1 cellular context compared by ENCODE assay signal in genomic region chr10:119028900-119029612, GRCh38.
TF ChIP-seq lines count a peak whose summit lies in the region.

No MANE protein-coding gene starts in this region.

TF ChIP-seq in HepG2, 621 proteins besides CTCF, POLR2A, EP300 and RAD21 (continued from another document and continues in another):
- TF ChIP-seq, protein P1, sequence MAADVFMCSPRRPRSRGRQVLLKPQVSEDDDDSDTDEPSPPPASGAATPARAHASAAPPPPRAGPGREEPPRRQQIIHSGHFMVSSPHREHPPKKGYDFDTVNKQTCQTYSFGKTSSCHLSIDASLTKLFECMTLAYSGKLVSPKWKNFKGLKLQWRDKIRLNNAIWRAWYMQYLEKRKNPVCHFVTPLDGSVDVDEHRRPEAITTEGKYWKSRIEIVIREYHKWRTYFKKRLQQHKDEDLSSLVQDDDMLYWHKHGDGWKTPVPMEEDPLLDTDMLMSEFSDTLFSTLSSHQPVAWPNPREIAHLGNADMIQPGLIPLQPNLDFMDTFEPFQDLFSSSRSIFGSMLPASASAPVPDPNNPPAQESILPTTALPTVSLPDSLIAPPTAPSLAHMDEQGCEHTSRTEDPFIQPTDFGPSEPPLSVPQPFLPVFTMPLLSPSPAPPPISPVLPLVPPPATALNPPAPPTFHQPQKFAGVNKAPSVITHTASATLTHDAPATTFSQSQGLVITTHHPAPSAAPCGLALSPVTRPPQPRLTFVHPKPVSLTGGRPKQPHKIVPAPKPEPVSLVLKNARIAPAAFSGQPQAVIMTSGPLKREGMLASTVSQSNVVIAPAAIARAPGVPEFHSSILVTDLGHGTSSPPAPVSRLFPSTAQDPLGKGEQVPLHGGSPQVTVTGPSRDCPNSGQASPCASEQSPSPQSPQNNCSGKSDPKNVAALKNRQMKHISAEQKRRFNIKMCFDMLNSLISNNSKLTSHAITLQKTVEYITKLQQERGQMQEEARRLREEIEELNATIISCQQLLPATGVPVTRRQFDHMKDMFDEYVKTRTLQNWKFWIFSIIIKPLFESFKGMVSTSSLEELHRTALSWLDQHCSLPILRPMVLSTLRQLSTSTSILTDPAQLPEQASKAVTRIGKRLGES (CRISPR knock-in tag; IDR thresholded peaks at IDR 0.05; ENCODE audit: borderline replicate concordance), result no peak
- TF ChIP-seq, protein P2, sequence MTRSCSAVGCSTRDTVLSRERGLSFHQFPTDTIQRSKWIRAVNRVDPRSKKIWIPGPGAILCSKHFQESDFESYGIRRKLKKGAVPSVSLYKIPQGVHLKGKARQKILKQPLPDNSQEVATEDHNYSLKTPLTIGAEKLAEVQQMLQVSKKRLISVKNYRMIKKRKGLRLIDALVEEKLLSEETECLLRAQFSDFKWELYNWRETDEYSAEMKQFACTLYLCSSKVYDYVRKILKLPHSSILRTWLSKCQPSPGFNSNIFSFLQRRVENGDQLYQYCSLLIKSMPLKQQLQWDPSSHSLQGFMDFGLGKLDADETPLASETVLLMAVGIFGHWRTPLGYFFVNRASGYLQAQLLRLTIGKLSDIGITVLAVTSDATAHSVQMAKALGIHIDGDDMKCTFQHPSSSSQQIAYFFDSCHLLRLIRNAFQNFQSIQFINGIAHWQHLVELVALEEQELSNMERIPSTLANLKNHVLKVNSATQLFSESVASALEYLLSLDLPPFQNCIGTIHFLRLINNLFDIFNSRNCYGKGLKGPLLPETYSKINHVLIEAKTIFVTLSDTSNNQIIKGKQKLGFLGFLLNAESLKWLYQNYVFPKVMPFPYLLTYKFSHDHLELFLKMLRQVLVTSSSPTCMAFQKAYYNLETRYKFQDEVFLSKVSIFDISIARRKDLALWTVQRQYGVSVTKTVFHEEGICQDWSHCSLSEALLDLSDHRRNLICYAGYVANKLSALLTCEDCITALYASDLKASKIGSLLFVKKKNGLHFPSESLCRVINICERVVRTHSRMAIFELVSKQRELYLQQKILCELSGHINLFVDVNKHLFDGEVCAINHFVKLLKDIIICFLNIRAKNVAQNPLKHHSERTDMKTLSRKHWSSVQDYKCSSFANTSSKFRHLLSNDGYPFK (CRISPR knock-in tag; IDR thresholded peaks at IDR 0.05; ENCODE audit: borderline replicate concordance), result peak; percentile 47; the same call in 1 of the 2 replicates
- TF ChIP-seq HDAC2 (CRISPR knock-in tag; IDR thresholded peaks at IDR 0.05) (no peak), HIVEP1 (CRISPR knock-in tag; IDR thresholded peaks at IDR 0.05) (0 out of 2 replicates have a peak, but pooled peaks have one; percentile 42), AKAP8 (CRISPR knock-in tag; IDR thresholded peaks at IDR 0.05) (no peak), NRL (CRISPR knock-in tag; IDR thresholded peaks at IDR 0.05; ENCODE audit: borderline replicate concordance) (peak; percentile 48; the same call in 1 of the 2 replicates), DPF2 (CRISPR knock-in tag; IDR thresholded peaks at IDR 0.05; ENCODE audit: borderline replicate concordance, low read depth) (no peak), ZKSCAN8 (CRISPR knock-in tag; IDR thresholded peaks at IDR 0.05; ENCODE audit: borderline replicate concordance) (no peak), RBFOX2 (IDR thresholded peaks at IDR 0.05; ENCODE audit: low read depth, low read length) (no peak), ZNF468 (CRISPR knock-in tag; IDR thresholded peaks at IDR 0.05) (no peak), GLI4 (CRISPR knock-in tag; IDR thresholded peaks at IDR 0.05; ENCODE audit: borderline replicate concordance) (0 out of 2 replicates have a peak, but pooled peaks have one; percentile 53), SP2 (CRISPR knock-in tag; IDR thresholded peaks at IDR 0.05) (peak; percentile 84), SMARCE1 (IDR thresholded peaks at IDR 0.05; ENCODE audit: borderline replicate concordance) (no peak), SUZ12 (IDR thresholded peaks at IDR 0.05; ENCODE audit: low read depth, low read length) (no peak), PRMT3 (CRISPR knock-in tag; IDR thresholded peaks at IDR 0.05; ENCODE audit: borderline replicate concordance, low read depth) (no peak), TBX3 (IDR thresholded peaks at IDR 0.05; ENCODE audit: borderline replicate concordance) (peak; percentile 93; the same call in 1 of the 2 replicates), NCOR1 (IDR thresholded peaks at IDR 0.05; ENCODE audit: borderline replicate concordance, low read length) (no peak), ZNF615 (CRISPR knock-in tag; IDR thresholded peaks at IDR 0.05; ENCODE audit: borderline replicate concordance) (no peak), MTERF4 (CRISPR knock-in tag; IDR thresholded peaks at IDR 0.05) (peak; percentile 60; the same call in 1 of the 2 replicates), DZIP1 (CRISPR knock-in tag; IDR thresholded peaks at IDR 0.05) (0 out of 2 replicates have a peak, but pooled peaks have one; percentile 44), ZSCAN20 (CRISPR knock-in tag; IDR thresholded peaks at IDR 0.05; ENCODE audit: borderline replicate concordance) (peak; percentile 40; the same call in 1 of the 2 replicates), SNAPC4 (CRISPR knock-in tag; IDR thresholded peaks at IDR 0.05) (0 out of 2 replicates have a peak, but pooled peaks have one; percentile 34), RBM39 (IDR thresholded peaks at IDR 0.05; ENCODE audit: low read depth, low read length, poor library complexity, severe bottlenecking) (peak; percentile 69), PHF21A (CRISPR knock-in tag; IDR thresholded peaks at IDR 0.05) (peak; percentile 91), ZBTB25 (CRISPR knock-in tag; IDR thresholded peaks at IDR 0.05) (peak; percentile 20; the same call in 1 of the 2 replicates), SNAPC2 (CRISPR knock-in tag; IDR thresholded peaks at IDR 0.05) (no peak), U2AF1 (optimal IDR thresholded peaks at IDR 0.05; ENCODE audit: low read depth, low read length) (no peak), SP4 (CRISPR knock-in tag; IDR thresholded peaks at IDR 0.05) (peak; percentile 92), SMAD9 (CRISPR knock-in tag; IDR thresholded peaks at IDR 0.05) (0 out of 2 replicates have a peak, but pooled peaks have one; percentile 37)
- TF ChIP-seq, protein P3, sequence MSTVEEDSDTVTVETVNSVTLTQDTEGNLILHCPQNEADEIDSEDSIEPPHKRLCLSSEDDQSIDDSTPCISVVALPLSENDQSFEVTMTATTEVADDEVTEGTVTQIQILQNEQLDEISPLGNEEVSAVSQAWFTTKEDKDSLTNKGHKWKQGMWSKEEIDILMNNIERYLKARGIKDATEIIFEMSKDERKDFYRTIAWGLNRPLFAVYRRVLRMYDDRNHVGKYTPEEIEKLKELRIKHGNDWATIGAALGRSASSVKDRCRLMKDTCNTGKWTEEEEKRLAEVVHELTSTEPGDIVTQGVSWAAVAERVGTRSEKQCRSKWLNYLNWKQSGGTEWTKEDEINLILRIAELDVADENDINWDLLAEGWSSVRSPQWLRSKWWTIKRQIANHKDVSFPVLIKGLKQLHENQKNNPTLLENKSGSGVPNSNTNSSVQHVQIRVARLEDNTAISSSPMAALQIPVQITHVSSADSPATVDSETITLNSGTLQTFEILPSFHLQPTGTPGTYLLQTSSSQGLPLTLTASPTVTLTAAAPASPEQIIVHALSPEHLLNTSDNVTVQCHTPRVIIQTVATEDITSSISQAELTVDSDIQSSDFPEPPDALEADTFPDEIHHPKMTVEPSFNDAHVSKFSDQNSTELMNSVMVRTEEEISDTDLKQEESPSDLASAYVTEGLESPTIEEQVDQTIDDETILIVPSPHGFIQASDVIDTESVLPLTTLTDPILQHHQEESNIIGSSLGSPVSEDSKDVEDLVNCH (CRISPR knock-in tag; IDR thresholded peaks at IDR 0.05), result no peak
- TF ChIP-seq, protein P4, sequence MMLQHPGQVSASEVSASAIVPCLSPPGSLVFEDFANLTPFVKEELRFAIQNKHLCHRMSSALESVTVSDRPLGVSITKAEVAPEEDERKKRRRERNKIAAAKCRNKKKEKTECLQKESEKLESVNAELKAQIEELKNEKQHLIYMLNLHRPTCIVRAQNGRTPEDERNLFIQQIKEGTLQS (CRISPR knock-in tag; IDR thresholded peaks at IDR 0.05), result no peak
- TF ChIP-seq, protein P5, sequence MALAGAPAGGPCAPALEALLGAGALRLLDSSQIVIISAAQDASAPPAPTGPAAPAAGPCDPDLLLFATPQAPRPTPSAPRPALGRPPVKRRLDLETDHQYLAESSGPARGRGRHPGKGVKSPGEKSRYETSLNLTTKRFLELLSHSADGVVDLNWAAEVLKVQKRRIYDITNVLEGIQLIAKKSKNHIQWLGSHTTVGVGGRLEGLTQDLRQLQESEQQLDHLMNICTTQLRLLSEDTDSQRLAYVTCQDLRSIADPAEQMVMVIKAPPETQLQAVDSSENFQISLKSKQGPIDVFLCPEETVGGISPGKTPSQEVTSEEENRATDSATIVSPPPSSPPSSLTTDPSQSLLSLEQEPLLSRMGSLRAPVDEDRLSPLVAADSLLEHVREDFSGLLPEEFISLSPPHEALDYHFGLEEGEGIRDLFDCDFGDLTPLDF (CRISPR knock-in tag; IDR thresholded peaks at IDR 0.05), result 0 out of 2 replicates have a peak, but pooled peaks have one; percentile 46
- TF ChIP-seq, protein P6, sequence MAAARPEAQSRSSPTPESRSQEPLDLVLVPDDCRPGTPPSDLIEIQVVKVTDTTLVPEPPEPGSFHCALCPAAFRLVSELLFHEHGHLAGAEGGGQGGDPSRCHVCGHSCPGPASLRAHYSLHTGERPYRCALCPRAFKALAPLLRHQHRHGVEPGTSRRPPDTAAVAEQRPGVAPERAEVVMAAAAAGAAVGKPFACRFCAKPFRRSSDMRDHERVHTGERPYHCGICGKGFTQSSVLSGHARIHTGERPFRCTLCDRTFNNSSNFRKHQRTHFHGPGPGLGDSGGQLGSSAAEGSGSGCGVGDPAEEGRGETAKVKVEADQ (CRISPR knock-in tag; IDR thresholded peaks at IDR 0.05; ENCODE audit: borderline replicate concordance), result peak; percentile 72; the same call in 1 of the 2 replicates
- TF ChIP-seq, protein P7, sequence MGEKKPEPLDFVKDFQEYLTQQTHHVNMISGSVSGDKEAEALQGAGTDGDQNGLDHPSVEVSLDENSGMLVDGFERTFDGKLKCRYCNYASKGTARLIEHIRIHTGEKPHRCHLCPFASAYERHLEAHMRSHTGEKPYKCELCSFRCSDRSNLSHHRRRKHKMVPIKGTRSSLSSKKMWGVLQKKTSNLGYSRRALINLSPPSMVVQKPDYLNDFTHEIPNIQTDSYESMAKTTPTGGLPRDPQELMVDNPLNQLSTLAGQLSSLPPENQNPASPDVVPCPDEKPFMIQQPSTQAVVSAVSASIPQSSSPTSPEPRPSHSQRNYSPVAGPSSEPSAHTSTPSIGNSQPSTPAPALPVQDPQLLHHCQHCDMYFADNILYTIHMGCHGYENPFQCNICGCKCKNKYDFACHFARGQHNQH (CRISPR knock-in tag; IDR thresholded peaks at IDR 0.05), result no peak
